In genomic region chr18:49874238-49874637, GRCh38 we compare ENCODE assay signal across 22 cellular contexts.
A peak's percentile ranks its signal among the peaks of the same experiment; 100 is the strongest.
DNase-seq lines count a peak whose midpoint lies in the region; ATAC-seq, FAIRE-seq and TF ChIP-seq lines count a peak whose summit lies in the region.
"Had no signal": no experiment of that assay in that cellular context is flagged by ENCODE, and none has a peak within 500 bp of the region (broad histone marks: within the 10 kb centered on the region; RNA-seq: fewer than 3 reads in every experiment).

No MANE protein-coding gene starts in this region.

- ATAC-seq in GM18858 (IDR thresholded peaks at IDR 0.05; ENCODE audit: unreplicated experiment): peak; percentile 58
- ATAC-seq in HG02870 (IDR thresholded peaks at IDR 0.05; ENCODE audit: unreplicated experiment): peak; percentile 79
- ATAC-seq in body of pancreas: no peak
- ATAC-seq in GM18873 (IDR thresholded peaks at IDR 0.05; ENCODE audit: low FRiP score, unreplicated experiment): no peak
- ATAC-seq: left colon had no signal

- no peak for DNase-seq in GM12891 (ENCODE audit: insufficient read length, low spot score)
- DNase-seq in bronchial epithelial cell (ENCODE audit: low read depth): peak; percentile 92
- no peak for DNase-seq in body of pancreas
- no peak for DNase-seq in left ventricle myocardium inferior
- DNase-seq: activated CD4-positive, alpha-beta T cell treated with anti-CD3 and anti-CD28 coated beads, Interleukin-2, amount 50 U/mL, for 4 hours; activated T-cell treated with anti-CD3 and anti-CD28 coated beads, Interleukin-2, amount 50 U/mL, for 24 hours; AML-193; COR-L47; EL; left colon; MG63; NCI-H187 treated with DMSO at 0.1 percent for 48 hours; NCI-H510A treated with DMSO at 0.1 percent for 48 hours; SHP77; stimulated activated CD4-positive, alpha-beta T cell treated with anti-CD3 and anti-CD28 coated beads, Interleukin-2, amount 100 ng/mL, for 48 hours; substantia nigra; uterus had no signal

- no peaks in the 10 kb centered on the region for H3K9me3 ChIP-seq in body of pancreas
- no peaks in the 10 kb centered on the region for H3K9me3 ChIP-seq in left ventricle myocardium inferior (replicated peaks)
- H3K9me3 ChIP-seq: MG63, uterus had no signal

- no peak overlapping the region for H3K27ac ChIP-seq in body of pancreas
- no peak overlapping the region for H3K27ac ChIP-seq in left ventricle myocardium inferior (replicated peaks)
- H3K27ac ChIP-seq: HL-60, skin epidermis, uterus had no signal

- intact Hi-C loops in body of pancreas (cut with DNase I): no loop called here
- intact Hi-C loops in left ventricle myocardium inferior (cut with micrococcal nuclease): no loop called here

- TF ChIP-seq CTCF in bronchial epithelial cell (IDR thresholded peaks at IDR 0.05; ENCODE audit: insufficient read depth, low read length, severe bottlenecking) (no peak), body of pancreas (IDR thresholded peaks at IDR 0.05) (no peak), left ventricle myocardium inferior (IDR thresholded peaks at IDR 0.05; ENCODE audit: borderline replicate concordance) (no peak)

- H3K4me1 ChIP-seq in body of pancreas: no peaks in the 10 kb centered on the region
- no peaks in the 10 kb centered on the region for H3K4me1 ChIP-seq in left ventricle myocardium inferior
- H3K4me1 ChIP-seq: uterus had no signal

- TF ChIP-seq POLR2A in GM12891 (IDR thresholded peaks at IDR 0.05; ENCODE audit: low read depth, low read length): no peak
- no peak for TF ChIP-seq POLR2A in body of pancreas (IDR thresholded peaks at IDR 0.05)

- WGBS in body of pancreas, 2 donors: 85 to 98% methylated on average over 2 of the region's 2 CpGs

- no peaks in the 10 kb centered on the region for H3K27me3 ChIP-seq in bronchial epithelial cell (ENCODE audit: control insufficient read depth, insufficient read depth, low read length)
- no peaks in the 10 kb centered on the region for H3K27me3 ChIP-seq in body of pancreas
- H3K27me3 ChIP-seq in left ventricle myocardium inferior (ENCODE audit: low read depth): peaks cover 53% of the 10 kb centered on the region
- H3K27me3 ChIP-seq: MG63, uterus had no signal

- no peak overlapping the region for H3K4me3 ChIP-seq in bronchial epithelial cell (ENCODE audit: low read depth, low read length)
- no peak overlapping the region for H3K4me3 ChIP-seq in body of pancreas
- no peak overlapping the region for H3K4me3 ChIP-seq in left ventricle myocardium inferior
- H3K4me3 ChIP-seq: MG63, skin epidermis, uterus had no signal

- H3K36me3 ChIP-seq in bronchial epithelial cell (ENCODE audit: control insufficient read depth, insufficient read depth, low read length): no peaks in the 10 kb centered on the region
- peaks cover 0 to 2% of the 10 kb centered on the region in 2 donors for H3K36me3 ChIP-seq in body of pancreas (replicated peaks in 1 of 2; ENCODE audit: insufficient read depth in 1 of 2, low read depth in 2 of 2)
- H3K36me3 ChIP-seq in left ventricle myocardium inferior: no peaks in the 10 kb centered on the region
- H3K36me3 ChIP-seq: MG63, uterus had no signal

- FAIRE-seq in GM12891 (lab: Jason Lieb, UNC): peak; percentile 56
- no peak for FAIRE-seq in bronchial epithelial cell (lab: Jason Lieb, UNC)

TF ChIP-seq in GM12891, 5 proteins besides CTCF, POLR2A, EP300 and RAD21:
- no peak for TF ChIP-seq TAF1 (IDR thresholded peaks at IDR 0.05; ENCODE audit: low read depth, low read length)
- TF ChIP-seq PAX5 (IDR thresholded peaks at IDR 0.05; ENCODE audit: insufficient read depth, low read length, severe bottlenecking): no peak
- no peak for TF ChIP-seq SPI1 (IDR thresholded peaks at IDR 0.05; ENCODE audit: low read depth, low read length)

Comparison
In these comparisons a context has a peak if more than half of its experiments do, and no peak if none do; other contexts are left out.
1. ATAC-seq: peak in GM18858 (single experiment) and HG02870 (single experiment); none in body of pancreas (single experiment) and GM18873 (single experiment).